1 cellular context compared by ENCODE assay signal in the genomic region with DNA sequence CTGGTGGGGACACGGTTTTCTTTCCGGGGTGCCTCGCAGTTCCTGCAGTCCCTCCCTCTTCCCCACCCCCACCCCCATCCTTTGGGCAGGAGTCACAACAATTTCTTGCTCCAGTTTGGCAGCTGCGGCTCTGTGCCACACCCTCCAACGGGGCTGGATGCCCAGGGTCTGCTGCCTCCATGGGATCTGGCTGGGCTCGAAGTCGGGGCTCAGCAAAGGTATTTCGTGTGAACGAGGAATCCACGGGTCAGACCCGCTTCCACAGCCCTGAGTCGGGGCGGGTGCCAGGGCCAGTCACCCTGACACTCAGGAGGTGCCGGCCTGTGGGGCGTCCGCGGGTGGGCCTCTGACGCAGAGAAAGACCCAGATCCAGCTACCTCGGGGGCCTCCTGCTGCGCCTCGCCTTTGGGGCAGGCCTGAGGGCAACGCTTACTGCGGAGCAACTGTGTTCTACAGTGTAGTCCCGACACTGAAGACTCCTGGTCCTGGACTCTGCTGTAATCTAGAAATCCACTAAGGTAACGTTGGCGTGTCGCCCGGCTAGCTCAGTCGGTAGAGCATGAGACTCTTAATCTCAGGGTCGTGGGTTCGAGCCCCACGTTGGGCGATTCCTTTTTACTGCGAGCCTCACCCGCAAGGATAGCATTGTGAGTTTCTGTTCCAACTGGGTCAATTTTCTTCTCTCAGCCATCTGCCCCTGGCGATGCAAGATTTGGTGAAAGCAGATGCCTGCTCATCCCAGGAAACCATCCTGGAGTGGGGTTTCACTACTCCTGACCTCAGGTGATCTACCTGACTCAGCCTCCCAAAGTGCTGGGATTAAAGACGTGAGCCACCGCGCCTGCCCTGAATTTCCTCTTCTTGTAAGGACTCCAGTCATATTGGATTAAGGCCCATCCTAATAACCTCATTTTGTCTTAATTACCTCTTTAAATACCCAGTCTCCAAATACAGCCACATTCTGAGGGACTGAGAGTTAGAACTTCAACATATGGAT.
TF ChIP-seq lines count a peak whose summit lies in the region.

No MANE protein-coding gene starts in this region.

TF ChIP-seq in HepG2, 621 proteins besides CTCF, POLR2A, EP300 and RAD21 (continued from another document and continues in another):
- TF ChIP-seq ZSCAN12 (CRISPR knock-in tag; IDR thresholded peaks at IDR 0.05) (no peak), ZNF143 (CRISPR knock-in tag; IDR thresholded peaks at IDR 0.05) (peak; percentile 60; the same call in 1 of the 2 replicates), IRF2 (CRISPR knock-in tag; IDR thresholded peaks at IDR 0.05) (0 out of 2 replicates have a peak, but pooled peaks have one; percentile 57), MBD4 (IDR thresholded peaks at IDR 0.05; ENCODE audit: borderline replicate concordance, low read length) (no peak), ZNF644 (CRISPR knock-in tag; IDR thresholded peaks at IDR 0.05; ENCODE audit: low read depth) (no peak), MAFK (conservative IDR thresholded peaks at IDR 0.05 in 1 of 2, IDR thresholded peaks at IDR 0.05 in 1 of 2; ENCODE audit: low read length in 2 of 2) (no peak), NR3C1 (CRISPR knock-in tag; IDR thresholded peaks at IDR 0.05) (no peak), SMARCC2 (IDR thresholded peaks at IDR 0.05) (no peak), ZSCAN22 (CRISPR knock-in tag; IDR thresholded peaks at IDR 0.05) (no peak), ATRX (CRISPR knock-in tag; IDR thresholded peaks at IDR 0.05; ENCODE audit: borderline replicate concordance) (no peak), MEF2D (CRISPR knock-in tag; IDR thresholded peaks at IDR 0.05) (no peak), HDAC1 (CRISPR knock-in tag; IDR thresholded peaks at IDR 0.05) (no peak), SOX6 (IDR thresholded peaks at IDR 0.05) (no peak), SOX6 (CRISPR knock-in tag; IDR thresholded peaks at IDR 0.05) (no peak), RARG (CRISPR knock-in tag; IDR thresholded peaks at IDR 0.05; ENCODE audit: low read depth) (no peak), ZNF318 (CRISPR knock-in tag; IDR thresholded peaks at IDR 0.05) (no peak), ZNF777 (CRISPR knock-in tag; IDR thresholded peaks at IDR 0.05) (peak; percentile 59), ZNF737 (CRISPR knock-in tag; IDR thresholded peaks at IDR 0.05; ENCODE audit: borderline replicate concordance) (no peak), GFI1 (CRISPR knock-in tag; IDR thresholded peaks at IDR 0.05; ENCODE audit: borderline replicate concordance) (0 out of 2 replicates have a peak, but pooled peaks have one; percentile 16), MXD1 (CRISPR knock-in tag; IDR thresholded peaks at IDR 0.05) (no peak), THAP8 (CRISPR knock-in tag; IDR thresholded peaks at IDR 0.05; ENCODE audit: borderline replicate concordance) (no peak), ZNF354B (CRISPR knock-in tag; IDR thresholded peaks at IDR 0.05) (no peak), RAD51 (IDR thresholded peaks at IDR 0.05; ENCODE audit: borderline replicate concordance) (no peak), NFYC (CRISPR knock-in tag; IDR thresholded peaks at IDR 0.05) (no peak), ZNF558 (CRISPR knock-in tag; IDR thresholded peaks at IDR 0.05; ENCODE audit: borderline replicate concordance) (no peak), TAF1 (CRISPR knock-in tag; IDR thresholded peaks at IDR 0.05) (no peak), ZBTB7B (CRISPR knock-in tag; IDR thresholded peaks at IDR 0.05) (peak; percentile 45; the same call in 1 of the 2 replicates), CCDC6 (CRISPR knock-in tag; IDR thresholded peaks at IDR 0.05) (0 out of 2 replicates have a peak, but pooled peaks have one; percentile 32), MTERF4 (CRISPR knock-in tag; IDR thresholded peaks at IDR 0.05) (no peak)
- TF ChIP-seq, protein P1, sequence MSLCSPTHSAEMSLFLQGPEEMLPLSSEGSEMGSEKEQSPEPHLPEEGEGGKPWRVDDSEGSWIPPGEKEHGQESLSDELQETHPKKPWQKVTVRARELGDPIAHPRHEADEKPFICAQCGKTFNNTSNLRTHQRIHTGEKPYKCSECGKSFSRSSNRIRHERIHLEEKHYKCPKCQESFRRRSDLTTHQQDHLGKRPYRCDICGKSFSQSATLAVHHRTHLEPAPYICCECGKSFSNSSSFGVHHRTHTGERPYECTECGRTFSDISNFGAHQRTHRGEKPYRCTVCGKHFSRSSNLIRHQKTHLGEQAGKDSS (CRISPR knock-in tag; IDR thresholded peaks at IDR 0.05; ENCODE audit: borderline replicate concordance, low read depth), result peak; percentile 40; the same call in 1 of the 2 replicates
- TF ChIP-seq, protein P2, sequence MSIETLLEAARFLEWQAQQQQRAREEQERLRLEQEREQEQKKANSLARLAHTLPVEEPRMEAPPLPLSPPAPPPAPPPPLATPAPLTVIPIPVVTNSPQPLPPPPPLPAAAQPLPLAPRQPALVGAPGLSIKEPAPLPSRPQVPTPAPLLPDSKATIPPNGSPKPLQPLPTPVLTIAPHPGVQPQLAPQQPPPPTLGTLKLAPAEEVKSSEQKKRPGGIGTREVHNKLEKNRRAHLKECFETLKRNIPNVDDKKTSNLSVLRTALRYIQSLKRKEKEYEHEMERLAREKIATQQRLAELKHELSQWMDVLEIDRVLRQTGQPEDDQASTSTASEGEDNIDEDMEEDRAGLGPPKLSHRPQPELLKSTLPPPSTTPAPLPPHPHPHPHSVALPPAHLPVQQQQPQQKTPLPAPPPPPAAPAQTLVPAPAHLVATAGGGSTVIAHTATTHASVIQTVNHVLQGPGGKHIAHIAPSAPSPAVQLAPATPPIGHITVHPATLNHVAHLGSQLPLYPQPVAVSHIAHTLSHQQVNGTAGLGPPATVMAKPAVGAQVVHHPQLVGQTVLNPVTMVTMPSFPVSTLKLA (IDR thresholded peaks at IDR 0.05), result no peak
- TF ChIP-seq, protein P3, sequence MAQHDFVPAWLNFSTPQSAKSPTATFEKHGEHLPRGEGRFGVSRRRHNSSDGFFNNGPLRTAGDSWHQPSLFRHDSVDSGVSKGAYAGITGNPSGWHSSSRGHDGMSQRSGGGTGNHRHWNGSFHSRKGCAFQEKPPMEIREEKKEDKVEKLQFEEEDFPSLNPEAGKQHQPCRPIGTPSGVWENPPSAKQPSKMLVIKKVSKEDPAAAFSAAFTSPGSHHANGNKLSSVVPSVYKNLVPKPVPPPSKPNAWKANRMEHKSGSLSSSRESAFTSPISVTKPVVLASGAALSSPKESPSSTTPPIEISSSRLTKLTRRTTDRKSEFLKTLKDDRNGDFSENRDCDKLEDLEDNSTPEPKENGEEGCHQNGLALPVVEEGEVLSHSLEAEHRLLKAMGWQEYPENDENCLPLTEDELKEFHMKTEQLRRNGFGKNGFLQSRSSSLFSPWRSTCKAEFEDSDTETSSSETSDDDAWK (CRISPR knock-in tag; IDR thresholded peaks at IDR 0.05), result no peak
- TF ChIP-seq, protein P4, sequence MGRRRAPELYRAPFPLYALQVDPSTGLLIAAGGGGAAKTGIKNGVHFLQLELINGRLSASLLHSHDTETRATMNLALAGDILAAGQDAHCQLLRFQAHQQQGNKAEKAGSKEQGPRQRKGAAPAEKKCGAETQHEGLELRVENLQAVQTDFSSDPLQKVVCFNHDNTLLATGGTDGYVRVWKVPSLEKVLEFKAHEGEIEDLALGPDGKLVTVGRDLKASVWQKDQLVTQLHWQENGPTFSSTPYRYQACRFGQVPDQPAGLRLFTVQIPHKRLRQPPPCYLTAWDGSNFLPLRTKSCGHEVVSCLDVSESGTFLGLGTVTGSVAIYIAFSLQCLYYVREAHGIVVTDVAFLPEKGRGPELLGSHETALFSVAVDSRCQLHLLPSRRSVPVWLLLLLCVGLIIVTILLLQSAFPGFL (CRISPR knock-in tag; IDR thresholded peaks at IDR 0.05), result no peak
